In the genomic region with DNA sequence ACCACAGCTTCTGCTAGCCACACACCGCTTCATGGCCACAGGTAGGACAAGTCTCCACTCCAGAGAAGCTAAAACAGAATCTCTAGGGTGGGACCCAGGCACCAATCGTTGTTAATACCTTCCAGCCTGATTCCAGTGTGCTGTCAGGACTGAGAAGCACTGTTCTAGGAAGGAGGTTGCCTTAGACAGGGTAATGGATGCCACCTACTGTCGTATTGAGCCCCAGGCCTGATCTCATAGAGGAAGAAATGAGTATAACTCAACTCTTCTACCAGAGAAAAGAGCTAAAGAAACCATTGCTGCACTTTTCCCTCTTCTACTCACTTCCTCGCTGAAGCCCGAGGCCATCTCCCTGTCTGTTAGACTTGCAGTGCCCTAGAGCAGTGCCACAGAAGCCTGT, we compare ENCODE assay signal across 26 cellular contexts. TPM values are rescaled to one million over a fixed set of nuclear protein-coding genes. Genes with fewer than 3 reads are reported as not detected.
DNase-seq lines count a peak whose midpoint lies in the region; ATAC-seq, FAIRE-seq and TF ChIP-seq lines count a peak whose summit lies in the region.
"Had no signal": no experiment of that assay in that cellular context is flagged by ENCODE, and none has a peak within 500 bp of the region (broad histone marks: within the 10 kb centered on the region; RNA-seq: fewer than 3 reads in every experiment).

No MANE protein-coding gene starts in this region.

- TF ChIP-seq RAD21 in HepG2 (CRISPR knock-in tag; IDR thresholded peaks at IDR 0.05), result no peak

- H3K9me3 ChIP-seq in Karpas-422 (ENCODE audit: low read length) (no peaks in the 10 kb centered on the region), HepG2 (ENCODE audit: low read length) (no peaks in the 10 kb centered on the region)
- H3K9me3 ChIP-seq: BE2C had no signal

- H3K27ac ChIP-seq in Karpas-422 (ENCODE audit: low read length) (no peak overlapping the region), VCaP (no peak overlapping the region), HepG2 (ENCODE audit: extremely low read length, insufficient read depth, low read length) (no peak overlapping the region)
- H3K27ac ChIP-seq: SK-N-MC had no signal

- no peak overlapping the region for H3K27ac Mint-ChIP-seq in CD14-positive monocyte
- H3K27ac Mint-ChIP-seq: CD4-positive, alpha-beta memory T cell; HFFc6 had no signal

- H3K4me1 ChIP-seq in Karpas-422 (ENCODE audit: low read length) (peaks cover 6% of the 10 kb centered on the region), HepG2 (ENCODE audit: insufficient read depth, low read length) (peaks cover 15% of the 10 kb centered on the region)
- H3K4me1 ChIP-seq: BE2C had no signal

- H3K4me3 ChIP-seq in AG10803 (ENCODE audit: low read length) (no peak overlapping the region), Karpas-422 (ENCODE audit: low read length) (no peak overlapping the region), HepG2 (replicated peaks in 1 of 3; ENCODE audit: insufficient read depth in 1 of 3, low read depth in 2 of 3, low read length in 3 of 3) (no peak overlapping the region)
- H3K4me3 ChIP-seq: SK-N-MC had no signal

- TF ChIP-seq EP300 in HepG2 (IDR thresholded peaks at IDR 0.05; ENCODE audit: low read depth in 2 of 2, low read length in 2 of 2), result no peak
- no peak for TF ChIP-seq EP300 in HepG2 (CRISPR knock-in tag; IDR thresholded peaks at IDR 0.05; ENCODE audit: borderline replicate concordance)

- peaks cover 1% of the 10 kb centered on the region for H3K4me1 Mint-ChIP-seq in CD14-positive monocyte
- H3K4me1 Mint-ChIP-seq: CD4-positive, alpha-beta memory T cell had no signal

- H4K20me1 ChIP-seq in Karpas-422 (ENCODE audit: insufficient read depth, low read depth, low read length) (no peaks in the 10 kb centered on the region), HepG2 (ENCODE audit: insufficient read depth, low read length) (no peaks in the 10 kb centered on the region)

- H2AFZ ChIP-seq in Karpas-422 (ENCODE audit: low read length) (no peak overlapping the region), HepG2 (ENCODE audit: low read length) (no peak overlapping the region)

- DNase-seq in AG10803 (ENCODE audit: low read depth) (no peak), Karpas-422 (peak; percentile 51), HepG2 (ENCODE audit: low spot score) (no peak), A172 (ENCODE audit: low spot score) (no peak), hippocampal formation (lab: John Stamatoyannopoulos, UW) (no peak), CD14-positive monocyte (ENCODE audit: low spot score) (no peak)
- DNase-seq: ACHN; BE2C; CD4-positive, alpha-beta memory T cell; DMS79 treated with DMSO at 0.1 percent for 48 hours; GDM1; HFFc6; Kasumi-1; MV-4-11; NCI-H1417; NCI-H1930; NCI-H2171; NCI-H446 treated with DMSO at 0.1 percent for 48 hours; Right ventricle myocardium superior had no signal

- peak; percentile 11; the same call in 1 of the 2 replicates for TF ChIP-seq CTCF in AG10803 (conservative IDR thresholded peaks at IDR 0.05; ENCODE audit: low read length)
- TF ChIP-seq CTCF in VCaP (conservative IDR thresholded peaks at IDR 0.05), result peak; percentile 20; the same call in 1 of the 2 replicates
- TF ChIP-seq CTCF in HepG2 (CRISPR knock-in tag; IDR thresholded peaks at IDR 0.05), result 0 out of 2 replicates have a peak, but pooled peaks have one; percentile 25
- no peak for TF ChIP-seq CTCF in CD14-positive monocyte (IDR thresholded peaks at IDR 0.05)

- 65% methylated on average over 5 of the region's 5 CpGs for WGBS in HepG2 (ENCODE audit: low lambda C conversion rate)

- no peak for FAIRE-seq in HepG2 (lab: Jason Lieb, UNC)
- FAIRE-seq: D721Med, GM12892, H1, RCC 7860 had no signal

- peaks cover 0 to 6% (median 2%) of the 10 kb centered on the region in 3 donors for H3K27me3 Mint-ChIP-seq in CD14-positive monocyte (ENCODE audit: low read depth in 3 of 3)

- no peak for TF ChIP-seq POLR2A in HepG2 (IDR thresholded peaks at IDR 0.05; ENCODE audit: insufficient read depth in 1 of 2, low read depth in 2 of 2, low read length in 2 of 2)

- CTCF ChIA-PET in HepG2 (lab: Yijun Ruan, JAX; ENCODE audit: low intra/inter-chr PET ratio, low total read pairs), result no interaction called here

- no peak overlapping the region for H3K4me2 ChIP-seq in Karpas-422 (ENCODE audit: low read depth, low read length, poor library complexity, severe bottlenecking)
- no peak overlapping the region for H3K4me2 ChIP-seq in HepG2 (ENCODE audit: low read depth, low read length)

- H3K9ac ChIP-seq in Karpas-422 (ENCODE audit: low read length) (no peak overlapping the region), HepG2 (ENCODE audit: insufficient read depth, low read depth, low read length) (no peak overlapping the region)

- POLR2A ChIA-PET in HepG2 (lab: Yijun Ruan, JAX), result no interaction called here

- intact Hi-C loops in HepG2 (cut with micrococcal nuclease; ENCODE audit: unreplicated experiment), result no loop called here
- intact Hi-C loops in CD14-positive monocyte (cut with micrococcal nuclease), result no loop called here

- peaks cover 0 to 2% (median 0%) of the 10 kb centered on the region in 7 donors for H3K9me3 Mint-ChIP-seq in CD14-positive monocyte
- H3K9me3 Mint-ChIP-seq: HFFc6 had no signal

- no peaks in the 10 kb centered on the region for H3K27me3 ChIP-seq in Karpas-422 (ENCODE audit: low read length)
- H3K27me3 ChIP-seq in HepG2 (ENCODE audit: control insufficient read depth in 1 of 2, insufficient read depth in 2 of 2, low read length in 2 of 2), result no peaks in the 10 kb centered on the region
- H3K27me3 ChIP-seq: BE2C had no signal

- H3K36me3 ChIP-seq in Karpas-422 (ENCODE audit: insufficient read depth, low read length) (no peaks in the 10 kb centered on the region), HepG2 (replicated peaks in 1 of 2; ENCODE audit: control insufficient read depth in 1 of 2, insufficient read depth in 2 of 2, low read length in 2 of 2) (0 out of 5 replicates have a peak, but pooled peaks cover 0 to 8% of the 10 kb centered on the region in 2 experiments)
- H3K36me3 ChIP-seq: BE2C had no signal

- no TSS peak for BruUV-seq in HepG2 (replicated peaks; lab: Mats Ljungman, UMichigan)

- in situ Hi-C loops in HepG2 (cut with HindIII; ENCODE audit: extremely low pct_ligation_motif_present, low pct_unique_long_range_greater_than_20kb), result no loop called here

- H3K79me2 ChIP-seq in Karpas-422 (ENCODE audit: low read length) (no peaks in the 10 kb centered on the region), HepG2 (ENCODE audit: insufficient read depth, low read length) (no peaks in the 10 kb centered on the region)

- H3K9me2 ChIP-seq in Karpas-422 (replicated peaks; ENCODE audit: insufficient read depth, low read length), result no peaks in the 10 kb centered on the region

- H3K36me3 Mint-ChIP-seq in CD14-positive monocyte, result no peaks in the 10 kb centered on the region
- H3K36me3 Mint-ChIP-seq: CD4-positive, alpha-beta memory T cell had no signal

- H3K4me3 Mint-ChIP-seq in CD14-positive monocyte, result no peak overlapping the region
- H3K4me3 Mint-ChIP-seq: CD4-positive, alpha-beta memory T cell; HFFc6 had no signal

- no peak for ATAC-seq in HepG2
- ATAC-seq in HG03159 (IDR thresholded peaks at IDR 0.05; ENCODE audit: unreplicated experiment), result no peak

TF ChIP-seq in HepG2, 621 proteins besides CTCF, POLR2A, EP300 and RAD21 (continues in another document):
- no peak for TF ChIP-seq SRF (IDR thresholded peaks at IDR 0.05; ENCODE audit: low read depth, low read length)
- no peak for TF ChIP-seq SOX6 (IDR thresholded peaks at IDR 0.05)
- no peak for TF ChIP-seq SOX6 (CRISPR knock-in tag; IDR thresholded peaks at IDR 0.05)
- TF ChIP-seq STAG1 (CRISPR knock-in tag; IDR thresholded peaks at IDR 0.05), result peak; percentile 22; the same call in 1 of the 2 replicates
- TF ChIP-seq ZNF569 (CRISPR knock-in tag; IDR thresholded peaks at IDR 0.05; ENCODE audit: borderline replicate concordance), result no peak

RNA-seq across cellular contexts. Expression of gene CNNM1, which starts 31.8 kb away (rescaled TPM):
- not detected in 2 replicates for total RNA-seq in Karpas-422 (2014; rRNA removed; shearing (Covaris generic); ENCODE audit: low replicate concordance)
- 5.5 and 9.6 TPM in 2 replicates for total RNA-seq in HepG2 (2016; rRNA removed; fragmentation: Illumina TruSeq; extraction: Trizol)
- total RNA-seq in HepG2 (2016; cell fraction: cytosol; rRNA removed; fragmentation: Illumina TruSeq; extraction: Trizol; ENCODE audit: low read depth), result 0.81 and 1.2 TPM in 2 replicates
- total RNA-seq in HepG2 (2016; cell fraction: insoluble cytoplasmic fraction; rRNA removed; fragmentation: Illumina TruSeq; extraction: Trizol), result 5.0 and 9.2 TPM in 2 replicates
- total RNA-seq in HepG2 (2016; cell fraction: membrane; rRNA removed; fragmentation: Illumina TruSeq; extraction: Trizol), result 3.4 and 3.6 TPM in 2 replicates
- 19.4 and 22.4 TPM in 2 replicates for total RNA-seq in HepG2 (2016; cell fraction: nucleus; rRNA removed; fragmentation: Illumina TruSeq; extraction: Trizol)
- polyA plus RNA-seq in HepG2 (2011; rRNA removed) (4.3 and 4.8 TPM in 2 replicates), CD14-positive monocyte (not detected)
- polyA plus RNA-seq in HepG2 (2011; cell fraction: cytosol; rRNA removed), result 2.7 and 3.2 TPM in 2 replicates
- polyA plus RNA-seq in HepG2 (2011; cell fraction: nucleus; rRNA removed), result 2.7 and 4.0 TPM in 2 replicates
- 1.3 and 2.5 TPM in 2 replicates for polyA plus RNA-seq in HepG2 (2012)
- 0.76 and 0.93 TPM in 2 replicates for polyA plus RNA-seq in HepG2 (2016; cell fraction: cytosol; fragmentation: Illumina TruSeq; extraction: Trizol; ENCODE audit: low read depth)
- polyA plus RNA-seq in HepG2 (2016; cell fraction: insoluble cytoplasmic fraction; fragmentation: Illumina TruSeq; extraction: Trizol; ENCODE audit: low read depth), result 5.6 and 7.5 TPM in 2 replicates
- polyA plus RNA-seq in HepG2 (2016; cell fraction: membrane; fragmentation: Illumina TruSeq; extraction: Trizol; ENCODE audit: low read depth), result 2.3 and 2.6 TPM in 2 replicates
- polyA plus RNA-seq in HepG2 (2016; cell fraction: nucleus; fragmentation: Illumina TruSeq; extraction: Trizol; ENCODE audit: insufficient read depth, low read depth), result 27.9 and 28.1 TPM in 2 replicates
- 9.6 TPM in 1 of 2 replicates, not detected in the other for polyA minus RNA-seq in HepG2 (2011; rRNA and poly(A)+ RNA removed; ENCODE audit: low replicate concordance)
- 3.3 and 3.5 TPM in 2 replicates for polyA minus RNA-seq in HepG2 (2011; cell fraction: cytosol; rRNA and poly(A)+ RNA removed)
- 6.7 and 7.7 TPM in 2 replicates for polyA minus RNA-seq in HepG2 (2011; cell fraction: nucleus; rRNA and poly(A)+ RNA removed)
- total RNA-seq in A172 (2014; rRNA removed; shearing (Covaris generic)), result not detected in 2 replicates
